ENCODE assay signal across 1 cellular context in genomic region chr1:117613249-117613968, GRCh38.
A peak's percentile ranks its signal among the peaks of the same experiment; 100 is the strongest.
TF ChIP-seq lines count a peak whose summit lies in the region.

No MANE protein-coding gene starts in this region.

TF ChIP-seq in K562, 482 proteins besides CTCF, POLR2A, EP300 and RAD21 (continued from another document and continues in another):
- no peak; a peak in 1 of 4 replicates for TF ChIP-seq MNT (conservative IDR thresholded peaks at IDR 0.05)
- TF ChIP-seq PRPF4 (IDR thresholded peaks at IDR 0.05; ENCODE audit: insufficient read depth, low read depth, low read length, poor library complexity, severe bottlenecking), result no peak
- no peak for TF ChIP-seq ZNF507 (tag; conservative IDR thresholded peaks at IDR 0.05)
- no peak for TF ChIP-seq STAG1 (CRISPR knock-in tag; IDR thresholded peaks at IDR 0.05; ENCODE audit: borderline replicate concordance)
- peak; percentile 15 for TF ChIP-seq HNRNPLL (IDR thresholded peaks at IDR 0.05; ENCODE audit: low read depth, low read length, poor library complexity, severe bottlenecking)
- no peak for TF ChIP-seq ARID2 (IDR thresholded peaks at IDR 0.05)
- no peak for TF ChIP-seq RBM14 (IDR thresholded peaks at IDR 0.05; ENCODE audit: borderline replicate concordance, insufficient read depth, low read depth, low read length)
- peak; percentile 99 for TF ChIP-seq TEAD4 (IDR thresholded peaks at IDR 0.05; ENCODE audit: low read length)
- no peak for TF ChIP-seq TEAD4 (CRISPR knock-in tag; IDR thresholded peaks at IDR 0.05; ENCODE audit: borderline replicate concordance)
- TF ChIP-seq KLF10 (CRISPR knock-in tag; IDR thresholded peaks at IDR 0.05), result no peak
- no peak for TF ChIP-seq XRCC4 (IDR thresholded peaks at IDR 0.05; ENCODE audit: extremely low read depth, insufficient read depth, insufficient read length)
- TF ChIP-seq JUNB (CRISPR knock-in tag; conservative IDR thresholded peaks at IDR 0.05), result no peak; the same call in 1 of the 2 replicates
- TF ChIP-seq ZBTB5 (IDR thresholded peaks at IDR 0.05), result no peak
- TF ChIP-seq FOXK2 (conservative IDR thresholded peaks at IDR 0.05 in 1 of 2, IDR thresholded peaks at IDR 0.05 in 1 of 2; ENCODE audit: low read depth in 2 of 2), result peak in 1 of 2 experiments; percentile 47; a peak in 3 of 4 replicates
- TF ChIP-seq ZC3H11A (IDR thresholded peaks at IDR 0.05; ENCODE audit: low read depth, low read length), result no peak
- peak; percentile 96 for TF ChIP-seq PML (IDR thresholded peaks at IDR 0.05; ENCODE audit: low read length)
- no peak for TF ChIP-seq RFX7 (CRISPR knock-in tag; IDR thresholded peaks at IDR 0.05)
- peak; percentile 13; the same call in 1 of the 2 replicates for TF ChIP-seq ZNF592 (IDR thresholded peaks at IDR 0.05)
- TF ChIP-seq ZNF41 (CRISPR knock-in tag; conservative IDR thresholded peaks at IDR 0.05), result no peak
- no peak for TF ChIP-seq BRF1 (IDR thresholded peaks at IDR 0.05; ENCODE audit: borderline replicate concordance, extremely low read depth, insufficient read length)
- TF ChIP-seq ARID3B (CRISPR knock-in tag; IDR thresholded peaks at IDR 0.05; ENCODE audit: borderline replicate concordance), result no peak
- no peak for TF ChIP-seq KDM4B (IDR thresholded peaks at IDR 0.05; ENCODE audit: borderline replicate concordance in 2 of 2, low read depth in 1 of 2)
- no peak for TF ChIP-seq PATZ1 (CRISPR knock-in tag; IDR thresholded peaks at IDR 0.05; ENCODE audit: borderline replicate concordance)
- no peak for TF ChIP-seq ZNF778 (CRISPR knock-in tag; IDR thresholded peaks at IDR 0.05)
- TF ChIP-seq PTRF (tag; IDR thresholded peaks at IDR 0.05), result no peak
- no peak for TF ChIP-seq U2AF1 (optimal IDR thresholded peaks at IDR 0.05; ENCODE audit: low read depth, low read length)
- TF ChIP-seq XRCC5 (IDR thresholded peaks at IDR 0.05; ENCODE audit: low read depth, low read length), result peak; percentile 67; the same call in 1 of the 2 replicates
- 0 out of 2 replicates have a peak, but pooled peaks have one; percentile 27 for TF ChIP-seq SPI1 (IDR thresholded peaks at IDR 0.05; ENCODE audit: borderline replicate concordance, low read depth, low read length)
- TF ChIP-seq CREB3L1 (IDR thresholded peaks at IDR 0.05; ENCODE audit: borderline replicate concordance, low read depth), result no peak
- TF ChIP-seq CCNT2 (IDR thresholded peaks at IDR 0.05; ENCODE audit: borderline replicate concordance, extremely low read depth, insufficient read length, low read depth, low read length), result peak; percentile 60
- no peak for TF ChIP-seq SRSF9 (IDR thresholded peaks at IDR 0.05; ENCODE audit: borderline replicate concordance, low read depth, low read length)
- TF ChIP-seq STAT5B (CRISPR knock-in tag; IDR thresholded peaks at IDR 0.05), result no peak
- peak; percentile 67; the same call in 1 of the 2 replicates for TF ChIP-seq ZC3H8 (IDR thresholded peaks at IDR 0.05)
- TF ChIP-seq ZNF280A (IDR thresholded peaks at IDR 0.05; ENCODE audit: low read depth, partially characterized antibody), result no peak
- no peak for TF ChIP-seq TFE3 (CRISPR knock-in tag; IDR thresholded peaks at IDR 0.05)
- TF ChIP-seq RBM25 (IDR thresholded peaks at IDR 0.05; ENCODE audit: low read depth, low read length, severe bottlenecking), result no peak
- TF ChIP-seq SRF (CRISPR knock-in tag; IDR thresholded peaks at IDR 0.05), result no peak
- peak; percentile 93 for TF ChIP-seq RUNX1 (IDR thresholded peaks at IDR 0.05; ENCODE audit: low read depth)
- no peak for TF ChIP-seq ZBTB12 (CRISPR knock-in tag; IDR thresholded peaks at IDR 0.05)
- TF ChIP-seq HMBOX1 (IDR thresholded peaks at IDR 0.05), result no peak; the same call in 1 of the 2 replicates
